Comparison of ENCODE assay signal across 9 cellular contexts in genomic region chr13:77919351-77920294, GRCh38. TPM values are rescaled to one million over a fixed set of nuclear protein-coding genes. Genes with fewer than 3 reads are reported as not detected.
DNase-seq lines count a peak whose midpoint lies in the region; ATAC-seq and TF ChIP-seq lines count a peak whose summit lies in the region.
"Had no signal": no experiment of that assay in that cellular context is flagged by ENCODE, and none has a peak within 500 bp of the region (broad histone marks: within the 10 kb centered on the region; RNA-seq: fewer than 3 reads in every experiment).

No MANE protein-coding gene starts in this region.

- ATAC-seq in HG02884 (IDR thresholded peaks at IDR 0.05; ENCODE audit: unreplicated experiment) (peak; percentile 37), GM21381 (IDR thresholded peaks at IDR 0.05; ENCODE audit: unreplicated experiment) (no peak)

- POLR2A ChIA-PET in AG04450 (lab: Yijun Ruan, JAX), result interaction anchor here (0.7 to 1.0 kb wide), 2 partner anchors 60 to 158 kb away, joined by 3 to 5 read pairs; no protein-coding TSS in a partner anchor

- intact Hi-C loops in testis (cut with DNase I; ENCODE audit: low total_unique reads), result no loop called here

- H3K27me3 ChIP-seq in AG04450 (ENCODE audit: control insufficient read depth, insufficient read depth, low read length), result peaks cover 3% of the 10 kb centered on the region
- no peaks in the 10 kb centered on the region for H3K27me3 ChIP-seq in testis

- CTCF ChIA-PET in AG04450 (lab: Charles Lee), result interaction anchor here (0.6 to 3.3 kb wide), 5 partner anchors 14 to 202 kb away, joined by 3 to 28 read pairs (median 4); no protein-coding TSS in a partner anchor

- TF ChIP-seq POLR2A in testis (IDR thresholded peaks at IDR 0.05), result no peak

- 3 to 4% methylated on average over 35 of the region's 35 CpGs for WGBS in testis, 2 donors

- peaks cover 12% of the 10 kb centered on the region for H3K4me1 ChIP-seq in testis

- H3K36me3 ChIP-seq in testis (ENCODE audit: low read depth, missing control alignments), result no peaks in the 10 kb centered on the region

- H3K4me3 ChIP-seq in AG04450 (ENCODE audit: low read depth, low read length) (peak overlapping the region; percentile 68), choroid plexus epithelial cell (ENCODE audit: low read depth, low read length) (peak overlapping the region; percentile 50), testis (peak overlapping the region; percentile 61 to 71)

- no peak for TF ChIP-seq CTCF in AG04450 (IDR thresholded peaks at IDR 0.05; ENCODE audit: low read depth, low read length)
- TF ChIP-seq CTCF in choroid plexus epithelial cell (conservative IDR thresholded peaks at IDR 0.05; ENCODE audit: low read depth, low read length), result no peak
- TF ChIP-seq CTCF in testis (IDR thresholded peaks at IDR 0.05), result no peak

- H3K9me3 ChIP-seq in AG04450 (ENCODE audit: control insufficient read depth, insufficient read depth, low read length), result no peaks in the 10 kb centered on the region; the same call in 1 of the 2 replicates
- H3K9me3 ChIP-seq in testis, result no peaks in the 10 kb centered on the region

- no peak for DNase-seq in AG04450 (ENCODE audit: low read depth, low spot score)
- DNase-seq in choroid plexus epithelial cell (ENCODE audit: low read depth), result peak; percentile 34
- DNase-seq in left kidney (ENCODE audit: low read depth, low spot score), result peak; percentile 87
- DNase-seq in testis, result peak; percentile 43
- no peak for DNase-seq in retina
- no peak for DNase-seq in cerebellar cortex (ENCODE audit: low spot score)
- DNase-seq: activated T-cell treated with anti-CD3 and anti-CD28 coated beads, Interleukin-2, amount 50 U/mL, for 4 hours had no signal

- H3K27ac ChIP-seq in AG04450 (ENCODE audit: low read depth, low read length) (no peak overlapping the region), testis (peak overlapping the region in 1 of 2 donors; percentile 70)

RNA-seq across cellular contexts. Expression of gene EDNRB, which starts 1.0 kb away (rescaled TPM):
- 5.8 and 7.2 TPM in 2 replicates for polyA plus RNA-seq in AG04450 (2011; rRNA removed)
- 8.0 and 12.1 TPM in 2 replicates for polyA minus RNA-seq in AG04450 (2011; rRNA and poly(A)+ RNA removed)
- total RNA-seq in testis, result 1 to 10 TPM; 4.6 to 5.9 TPM
- 3.5 TPM for polyA plus RNA-seq in testis (ENCODE audit: insufficient read depth, low read depth, low replicate concordance)

Comparison
In these comparisons a context has a peak if more than half of its experiments do, and no peak if none do; other contexts are left out.
1. DNase-seq: peak in choroid plexus epithelial cell (single experiment), left kidney (single experiment) and testis (single experiment); none in AG04450 (single experiment), retina (single experiment) and cerebellar cortex (single experiment).
2. Peak in every context shown above with its lines, with median percentiles within 50 percentile points of each other: H3K4me3 ChIP-seq.